1 cellular context compared by ENCODE assay signal in genomic region chr22:20582520-20583361, GRCh38.
A peak's percentile ranks its signal among the peaks of the same experiment; 100 is the strongest.
TF ChIP-seq lines count a peak whose summit lies in the region.

No MANE protein-coding gene starts in this region.

TF ChIP-seq in K562, 482 proteins besides CTCF, POLR2A, EP300 and RAD21 (continued from another document and continues in another):
- TF ChIP-seq CHAMP1 (IDR thresholded peaks at IDR 0.05) (no peak), CBX3 (IDR thresholded peaks at IDR 0.05; ENCODE audit: borderline replicate concordance in 1 of 2, low read length in 2 of 2) (peak in 1 of 2 experiments; percentile 53; a peak in 1 of 3 replicates), CGGBP1 (CRISPR knock-in tag; IDR thresholded peaks at IDR 0.05) (no peak), POLR2AphosphoS2 (IDR thresholded peaks at IDR 0.05; ENCODE audit: low read length) (no peak), POLR2AphosphoS5 (IDR thresholded peaks at IDR 0.05; ENCODE audit: control insufficient read depth, insufficient read depth, low read depth, low read length) (peak; percentile 11; the same call in 1 of the 2 replicates), GATA2 (CRISPR knock-in tag; IDR thresholded peaks at IDR 0.05) (no peak), U2AF1 (optimal IDR thresholded peaks at IDR 0.05; ENCODE audit: low read depth, low read length) (no peak), PHB (CRISPR knock-in tag; IDR thresholded peaks at IDR 0.05) (peak; percentile 82; the same call in 1 of the 2 replicates), ZNF282 (CRISPR knock-in tag; IDR thresholded peaks at IDR 0.05) (0 out of 2 replicates have a peak, but pooled peaks have one; percentile 39), ZNF695 (CRISPR knock-in tag; IDR thresholded peaks at IDR 0.05) (no peak), HINFP (tag; conservative IDR thresholded peaks at IDR 0.05; ENCODE audit: low read depth) (no peak), ZC3H4 (CRISPR knock-in tag; IDR thresholded peaks at IDR 0.05; ENCODE audit: borderline replicate concordance) (peak; percentile 52; the same call in 1 of the 2 replicates), NRF1 (conservative IDR thresholded peaks at IDR 0.05 in 1 of 2, IDR thresholded peaks at IDR 0.05 in 1 of 2) (no peak), TCF7 (IDR thresholded peaks at IDR 0.05; ENCODE audit: borderline replicate concordance) (no peak; the same call in 1 of the 2 replicates), RFX7 (CRISPR knock-in tag; IDR thresholded peaks at IDR 0.05) (no peak), FOXA3 (CRISPR knock-in tag; conservative IDR thresholded peaks at IDR 0.05 in 1 of 2, IDR thresholded peaks at IDR 0.05 in 1 of 2) (peak in 1 of 2 experiments; percentile 42; a peak in 1 of 4 replicates), LARP7 (IDR thresholded peaks at IDR 0.05) (no peak), E2F4 (CRISPR knock-in tag; IDR thresholded peaks at IDR 0.05; ENCODE audit: low read depth) (0 out of 2 replicates have a peak, but pooled peaks have one; percentile 17), CHD7 (IDR thresholded peaks at IDR 0.05; ENCODE audit: low read depth, low read length) (peak; percentile 65), CEBPG (CRISPR knock-in tag; IDR thresholded peaks at IDR 0.05) (0 out of 2 replicates have a peak, but pooled peaks have one; percentile 4), CEBPG (tag; conservative IDR thresholded peaks at IDR 0.05 in 1 of 2, IDR thresholded peaks at IDR 0.05 in 1 of 2) (no peak), HDGF (IDR thresholded peaks at IDR 0.05) (no peak), NFRKB (IDR thresholded peaks at IDR 0.05; ENCODE audit: low read depth) (no peak)
- TF ChIP-seq, protein P1, sequence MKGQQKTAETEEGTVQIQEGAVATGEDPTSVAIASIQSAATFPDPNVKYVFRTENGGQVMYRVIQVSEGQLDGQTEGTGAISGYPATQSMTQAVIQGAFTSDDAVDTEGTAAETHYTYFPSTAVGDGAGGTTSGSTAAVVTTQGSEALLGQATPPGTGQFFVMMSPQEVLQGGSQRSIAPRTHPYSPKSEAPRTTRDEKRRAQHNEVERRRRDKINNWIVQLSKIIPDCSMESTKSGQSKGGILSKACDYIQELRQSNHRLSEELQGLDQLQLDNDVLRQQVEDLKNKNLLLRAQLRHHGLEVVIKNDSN (CRISPR knock-in tag; IDR thresholded peaks at IDR 0.05): peak; percentile 31; the same call in 1 of the 2 replicates
- TF ChIP-seq, protein P2, sequence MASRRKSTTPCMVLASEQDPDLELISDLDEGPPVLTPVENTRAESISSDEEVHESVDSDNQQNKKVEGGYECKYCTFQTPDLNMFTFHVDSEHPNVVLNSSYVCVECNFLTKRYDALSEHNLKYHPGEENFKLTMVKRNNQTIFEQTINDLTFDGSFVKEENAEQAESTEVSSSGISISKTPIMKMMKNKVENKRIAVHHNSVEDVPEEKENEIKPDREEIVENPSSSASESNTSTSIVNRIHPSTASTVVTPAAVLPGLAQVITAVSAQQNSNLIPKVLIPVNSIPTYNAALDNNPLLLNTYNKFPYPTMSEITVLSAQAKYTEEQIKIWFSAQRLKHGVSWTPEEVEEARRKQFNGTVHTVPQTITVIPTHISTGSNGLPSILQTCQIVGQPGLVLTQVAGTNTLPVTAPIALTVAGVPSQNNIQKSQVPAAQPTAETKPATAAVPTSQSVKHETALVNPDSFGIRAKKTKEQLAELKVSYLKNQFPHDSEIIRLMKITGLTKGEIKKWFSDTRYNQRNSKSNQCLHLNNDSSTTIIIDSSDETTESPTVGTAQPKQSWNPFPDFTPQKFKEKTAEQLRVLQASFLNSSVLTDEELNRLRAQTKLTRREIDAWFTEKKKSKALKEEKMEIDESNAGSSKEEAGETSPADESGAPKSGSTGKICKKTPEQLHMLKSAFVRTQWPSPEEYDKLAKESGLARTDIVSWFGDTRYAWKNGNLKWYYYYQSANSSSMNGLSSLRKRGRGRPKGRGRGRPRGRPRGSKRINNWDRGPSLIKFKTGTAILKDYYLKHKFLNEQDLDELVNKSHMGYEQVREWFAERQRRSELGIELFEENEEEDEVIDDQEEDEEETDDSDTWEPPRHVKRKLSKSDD (conservative IDR thresholded peaks at IDR 0.05; ENCODE audit: low read length): no peak
- TF ChIP-seq, protein P3, sequence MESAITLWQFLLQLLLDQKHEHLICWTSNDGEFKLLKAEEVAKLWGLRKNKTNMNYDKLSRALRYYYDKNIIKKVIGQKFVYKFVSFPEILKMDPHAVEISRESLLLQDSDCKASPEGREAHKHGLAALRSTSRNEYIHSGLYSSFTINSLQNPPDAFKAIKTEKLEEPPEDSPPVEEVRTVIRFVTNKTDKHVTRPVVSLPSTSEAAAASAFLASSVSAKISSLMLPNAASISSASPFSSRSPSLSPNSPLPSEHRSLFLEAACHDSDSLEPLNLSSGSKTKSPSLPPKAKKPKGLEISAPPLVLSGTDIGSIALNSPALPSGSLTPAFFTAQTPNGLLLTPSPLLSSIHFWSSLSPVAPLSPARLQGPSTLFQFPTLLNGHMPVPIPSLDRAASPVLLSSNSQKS (CRISPR knock-in tag; IDR thresholded peaks at IDR 0.05): no peak
- TF ChIP-seq, protein P4, sequence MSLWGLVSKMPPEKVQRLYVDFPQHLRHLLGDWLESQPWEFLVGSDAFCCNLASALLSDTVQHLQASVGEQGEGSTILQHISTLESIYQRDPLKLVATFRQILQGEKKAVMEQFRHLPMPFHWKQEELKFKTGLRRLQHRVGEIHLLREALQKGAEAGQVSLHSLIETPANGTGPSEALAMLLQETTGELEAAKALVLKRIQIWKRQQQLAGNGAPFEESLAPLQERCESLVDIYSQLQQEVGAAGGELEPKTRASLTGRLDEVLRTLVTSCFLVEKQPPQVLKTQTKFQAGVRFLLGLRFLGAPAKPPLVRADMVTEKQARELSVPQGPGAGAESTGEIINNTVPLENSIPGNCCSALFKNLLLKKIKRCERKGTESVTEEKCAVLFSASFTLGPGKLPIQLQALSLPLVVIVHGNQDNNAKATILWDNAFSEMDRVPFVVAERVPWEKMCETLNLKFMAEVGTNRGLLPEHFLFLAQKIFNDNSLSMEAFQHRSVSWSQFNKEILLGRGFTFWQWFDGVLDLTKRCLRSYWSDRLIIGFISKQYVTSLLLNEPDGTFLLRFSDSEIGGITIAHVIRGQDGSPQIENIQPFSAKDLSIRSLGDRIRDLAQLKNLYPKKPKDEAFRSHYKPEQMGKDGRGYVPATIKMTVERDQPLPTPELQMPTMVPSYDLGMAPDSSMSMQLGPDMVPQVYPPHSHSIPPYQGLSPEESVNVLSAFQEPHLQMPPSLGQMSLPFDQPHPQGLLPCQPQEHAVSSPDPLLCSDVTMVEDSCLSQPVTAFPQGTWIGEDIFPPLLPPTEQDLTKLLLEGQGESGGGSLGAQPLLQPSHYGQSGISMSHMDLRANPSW (CRISPR knock-in tag; IDR thresholded peaks at IDR 0.05): 0 out of 2 replicates have a peak, but pooled peaks have one; percentile 74
